In the genomic region with DNA sequence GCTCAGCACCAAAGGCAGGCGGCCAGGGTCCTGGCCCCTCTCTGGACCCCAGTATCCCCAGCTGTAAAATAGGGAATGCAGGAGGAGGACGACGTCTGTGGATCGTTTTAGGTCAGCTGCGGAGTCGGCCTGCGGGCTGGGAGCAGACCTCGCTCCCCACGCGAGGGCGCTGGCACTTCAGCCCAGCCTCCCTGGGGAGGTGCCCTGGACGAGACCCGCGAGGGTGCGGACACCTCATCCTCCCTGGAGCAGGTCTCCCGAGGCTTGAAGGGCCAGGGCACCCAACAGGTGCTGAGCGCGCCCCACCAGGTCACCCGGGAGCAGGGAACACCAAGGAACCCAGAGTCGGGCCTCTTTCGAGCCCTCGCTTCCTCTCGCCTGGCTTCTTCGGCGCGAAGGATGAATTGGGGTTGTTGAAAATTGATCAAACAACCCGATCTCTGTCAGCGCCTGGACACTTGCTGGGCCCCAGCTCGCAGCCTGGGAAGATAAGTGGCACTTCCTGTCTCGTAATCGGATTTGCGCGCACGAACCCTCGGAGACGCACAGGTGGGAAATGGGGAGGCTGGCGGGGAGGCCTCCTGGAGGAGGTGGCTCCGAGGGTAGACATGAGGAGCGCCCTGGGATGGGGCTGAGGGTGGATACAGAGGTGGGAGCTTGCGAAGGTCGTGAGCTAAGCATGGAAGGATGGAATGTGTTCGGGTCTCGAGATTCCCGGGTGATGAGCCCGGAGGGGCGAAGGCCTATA, we compare ENCODE assay signal across 8 cellular contexts. TPM values are rescaled to one million over a fixed set of nuclear protein-coding genes. Genes with fewer than 3 reads are reported as not detected.
DNase-seq lines count a peak whose midpoint lies in the region; ATAC-seq, FAIRE-seq and TF ChIP-seq lines count a peak whose summit lies in the region.

No MANE protein-coding gene starts in this region.

- intact Hi-C loops in thyroid gland (cut with DNase I) = loop anchor here (2.0 kb wide), 1 partner anchor 41 kb away; no protein-coding TSS in a partner anchor

- no peaks in the 10 kb centered on the region for H3K9me2 ChIP-seq in OCI-LY1 (ENCODE audit: low read depth, low read length)

- no peak for FAIRE-seq in frontal cortex (lab: Jason Lieb, UNC)
- no peak for FAIRE-seq in RCC 7860 (lab: Jason Lieb, UNC)

- 2% methylated on average over 32 of the region's 46 CpGs for WGBS in thyroid gland, 2 donors

- H2AFZ ChIP-seq in OCI-LY1 (ENCODE audit: low read length) = peak overlapping the region; percentile 93

- H3K4me1 ChIP-seq in OCI-LY1 (ENCODE audit: insufficient read depth, low read length, severe bottlenecking) = peaks cover 10% of the 10 kb centered on the region
- peaks cover 18 to 20% of the 10 kb centered on the region in 2 experiments for H3K4me1 ChIP-seq in neutrophil (ENCODE audit: control insufficient read depth in 1 of 2, insufficient read depth in 1 of 2, low read depth in 1 of 2, low read length in 1 of 2)
- H3K4me1 ChIP-seq in thyroid gland = peaks cover 9 to 18% of the 10 kb centered on the region in 2 donors

- H3K79me2 ChIP-seq in OCI-LY1 (ENCODE audit: insufficient read depth, low read length) = no peaks in the 10 kb centered on the region

- peak overlapping the region; percentile 39; the same call in 1 of the 2 replicates for H3K9ac ChIP-seq in OCI-LY1 (ENCODE audit: low read length)

- CTCF ChIA-PET in GM10248 (lab: Yijun Ruan, JAX) = interaction anchor here (0.7 to 2.3 kb wide), 6 partner anchors 9 to 379 kb away, joined by 3 to 7 read pairs (median 3); no protein-coding TSS in a partner anchor

- H3F3A ChIP-seq in OCI-LY1 (ENCODE audit: insufficient read depth, low read length) = no peaks in the 10 kb centered on the region

- H3K27me3 ChIP-seq in OCI-LY1 (ENCODE audit: insufficient read depth, low read length) (peaks cover 9% of the 10 kb centered on the region; the same call in 1 of the 2 replicates), neutrophil (peaks cover 73% of the 10 kb centered on the region), thyroid gland (no peaks in the 10 kb centered on the region)

- peak overlapping the region; percentile 96 for H3K4me2 ChIP-seq in OCI-LY1 (ENCODE audit: low read length)

- POLR2A ChIA-PET in GM10248 (lab: Yijun Ruan, JAX) = no interaction called here

- H4K20me1 ChIP-seq in OCI-LY1 (ENCODE audit: insufficient read depth, low read length) = no peaks in the 10 kb centered on the region

- DNase-seq in GM10248 (ENCODE audit: extremely low spot score) (peak; percentile 72), frontal cortex (ENCODE audit: low spot score in 2 of 2) (peak; percentile 69 to 72), thyroid gland (peak; percentile 52 to 53), RCC 7860 (ENCODE audit: low spot score) (no peak)
- DNase-seq in activated T-helper 9 cell treated with anti-CD3 and anti-CD28 coated beads, Interleukin-2, amount 50 U/mL, for 16 hours (ENCODE audit: low read depth) = peak; percentile 57

- H3K27ac ChIP-seq in OCI-LY1 (ENCODE audit: low read depth, low read length, poor library complexity, severe bottlenecking) = no peak overlapping the region
- no peak overlapping the region for H3K27ac ChIP-seq in neutrophil
- no peak overlapping the region for H3K27ac ChIP-seq in thyroid gland

- no peak for TF ChIP-seq POLR2A in thyroid gland (IDR thresholded peaks at IDR 0.05)

- H3K36me3 ChIP-seq in OCI-LY1 (ENCODE audit: insufficient read depth, low read length) = no peaks in the 10 kb centered on the region
- no peaks in the 10 kb centered on the region for H3K36me3 ChIP-seq in neutrophil
- H3K36me3 ChIP-seq in thyroid gland = no peaks in the 10 kb centered on the region

- H3K4me3 ChIP-seq in OCI-LY1 (ENCODE audit: low read depth, low read length, poor library complexity, severe bottlenecking) (peak overlapping the region; percentile 67), neutrophil (ENCODE audit: low read depth in 1 of 2, low read length in 1 of 2) (peak overlapping the region; percentile 54 to 60), thyroid gland (replicated peaks in 1 of 3) (peak overlapping the region; percentile 7 to 44 (median 43))

- TF ChIP-seq CTCF in GM10248 (IDR thresholded peaks at IDR 0.05; ENCODE audit: control extremely low read depth, extremely low read depth, low read depth, missing control alignments) = peak; percentile 48
- TF ChIP-seq CTCF in OCI-LY1 (IDR thresholded peaks at IDR 0.05; ENCODE audit: low read length) = peak; percentile 62
- TF ChIP-seq CTCF in neutrophil (IDR thresholded peaks at IDR 0.05) = no peak
- TF ChIP-seq CTCF in thyroid gland (IDR thresholded peaks at IDR 0.05) = peak in 4 of 6 experiments; percentile 9 to 56 (median 41)

- peak; percentile 30 for ATAC-seq in HG02610 (IDR thresholded peaks at IDR 0.05; ENCODE audit: unreplicated experiment)

- H3K9me3 ChIP-seq in OCI-LY1 (ENCODE audit: low read length) = no peaks in the 10 kb centered on the region
- H3K9me3 ChIP-seq in neutrophil = no peaks in the 10 kb centered on the region
- H3K9me3 ChIP-seq in thyroid gland = no peaks in the 10 kb centered on the region

RNA-seq across cellular contexts. Expression of a gene that starts 0.6 kb away (rescaled TPM):
- total RNA-seq in frontal cortex (0.41 TPM), thyroid gland (100 to 1,000 TPM in 1 of 4 donors, 10 to 100 TPM in 2, 1 to 10 TPM in 1; 6.3 to 117 (median 26.0) TPM)
